Comparison of ENCODE assay signal across 17 cellular contexts in genomic region chr1:52204696-52205095, GRCh38.
"Had no signal": no experiment of that assay in that cellular context is flagged by ENCODE, and none has a peak within 500 bp of the region (broad histone marks: within the 10 kb centered on the region; RNA-seq: fewer than 3 reads in every experiment).

No MANE protein-coding gene starts in this region.

- H3K27me3 ChIP-seq: foreskin keratinocyte, testis, upper lobe of right lung had no signal

- H3K27me3 Mint-ChIP-seq: activated CD4-positive, alpha-beta T cell treated with anti-CD3 and anti-CD28 coated beads, Interleukin-2, amount 10 ng/mL, durations not matched to agents 7 days and 5 days; activated naive CD8-positive, alpha-beta T cell treated with anti-CD3 and anti-CD28 coated beads for 36 hours; stimulated activated naive CD8-positive, alpha-beta T cell treated with anti-CD3 and anti-CD28 coated beads, Interleukin-15, Interleukin-2, amounts not matched to agents 100 ng/mL and 50 ng/mL, for 24 hours had no signal

- H3K27ac Mint-ChIP-seq: activated CD4-positive, alpha-beta T cell treated with anti-CD3 and anti-CD28 coated beads, Interleukin-2, amount 10 ng/mL, durations not matched to agents 7 days and 5 days; activated naive CD8-positive, alpha-beta T cell treated with anti-CD3 and anti-CD28 coated beads for 36 hours; stimulated activated naive CD8-positive, alpha-beta T cell treated with anti-CD3 and anti-CD28 coated beads, Interleukin-15, Interleukin-2, amounts not matched to agents 100 ng/mL and 50 ng/mL, for 24 hours had no signal

- ATAC-seq: foreskin keratinocyte, heart right ventricle, sciatic nerve, upper lobe of right lung had no signal

- H3K4me3 Mint-ChIP-seq: activated CD4-positive, alpha-beta T cell treated with anti-CD3 and anti-CD28 coated beads, Interleukin-2, amount 10 ng/mL, durations not matched to agents 7 days and 5 days; activated naive CD8-positive, alpha-beta T cell treated with anti-CD3 and anti-CD28 coated beads for 36 hours; nephron progenitor cell; stimulated activated naive CD8-positive, alpha-beta T cell treated with anti-CD3 and anti-CD28 coated beads, Interleukin-15, Interleukin-2, amounts not matched to agents 100 ng/mL and 50 ng/mL, for 24 hours had no signal

- H3K27ac ChIP-seq: foreskin keratinocyte, heart right ventricle, left ventricle myocardium inferior, spleen, testis, upper lobe of right lung had no signal

- H3K9me3 ChIP-seq: testis had no signal

- H3K4me1 Mint-ChIP-seq: activated CD4-positive, alpha-beta T cell treated with anti-CD3 and anti-CD28 coated beads, Interleukin-2, amount 10 ng/mL, durations not matched to agents 7 days and 5 days had no signal

- H3K4me1 ChIP-seq: testis had no signal

- H3K4me3 ChIP-seq: heart right ventricle, left ventricle myocardium inferior, spleen, testis, upper lobe of right lung had no signal

- H3K36me3 ChIP-seq: left ventricle myocardium inferior, spleen, upper lobe of right lung had no signal

- DNase-seq: activated CD4-positive, alpha-beta T cell treated with anti-CD3 and anti-CD28 coated beads, Interleukin-2, amount 10 ng/mL, durations not matched to agents 7 days and 5 days; activated CD4-positive, CD25-positive, alpha-beta regulatory T cell; activated gamma-delta T cell; activated naive CD8-positive, alpha-beta T cell treated with anti-CD3 and anti-CD28 coated beads for 36 hours; activated T-cell treated with anti-CD3 and anti-CD28 coated beads, Interleukin-2, amount 50 U/mL, for 1 hour; anterior cingulate cortex; foreskin keratinocyte; heart right ventricle; kidney; left ventricle myocardium inferior; mesendoderm; nephron progenitor cell; spleen; testis; upper lobe of right lung had no signal
